In genomic region chr10:75234017-75234682, GRCh38 we compare ENCODE assay signal across 8 cellular contexts. TPM values are rescaled to one million over a fixed set of nuclear protein-coding genes. Genes with fewer than 3 reads are reported as not detected.
DNase-seq lines count a peak whose midpoint lies in the region; ATAC-seq and TF ChIP-seq lines count a peak whose summit lies in the region.

No MANE protein-coding gene starts in this region.

- H3K4me2 ChIP-seq in neural progenitor cell = peak overlapping the region; percentile 93

- H3K36me3 ChIP-seq in neural progenitor cell = peaks cover 6% of the 10 kb centered on the region
- H3K36me3 ChIP-seq in stomach = peaks cover 21 to 44% (median 34%) of the 10 kb centered on the region in 4 donors

- H3K27me3 ChIP-seq in neural progenitor cell (peaks cover 7% of the 10 kb centered on the region), stomach (no peaks in the 10 kb centered on the region)

- peaks cover 9% of the 10 kb centered on the region for H3K4me1 Mint-ChIP-seq in neural progenitor cell

- TF ChIP-seq POLR2A in Raji (IDR thresholded peaks at IDR 0.05; ENCODE audit: insufficient read depth, low read depth, low read length) (peak; percentile 65), stomach (IDR thresholded peaks at IDR 0.05) (no peak)

- intact Hi-C loops in stomach (cut with DNase I; ENCODE audit: low total_unique reads) = loop anchor here (10.0 kb wide), 1 partner anchor 129 kb away; a partner anchor contains a TSS

- H3K9me3 ChIP-seq in neural progenitor cell (ENCODE audit: low read depth) (no peaks in the 10 kb centered on the region), stomach (no peaks in the 10 kb centered on the region)

- peak; percentile 43 for ATAC-seq in GM21619 (IDR thresholded peaks at IDR 0.05; ENCODE audit: unreplicated experiment)

- DNase-seq in DMS 273 (lab: John Stamatoyannopoulos, UW; ENCODE audit: unreplicated experiment) (peak; percentile 89), KBM-7 (peak; percentile 86), activated gamma-delta T cell treated with Interleukin-2 at 50 U/mL for 16 hours (peak; percentile 98), fibroblast of villous mesenchyme (ENCODE audit: low read depth) (peak; percentile 85), neural progenitor cell (ENCODE audit: low spot score) (peak; percentile 96), stomach (peak; percentile 99)

- H3K27ac Mint-ChIP-seq in neural progenitor cell = no peak overlapping the region

- WGBS in stomach, 5 donors = 1 to 11% (median 4%) methylated on average over 24 to 48 of the region's 48 CpGs

- peak overlapping the region; percentile 81 for H3K4me3 Mint-ChIP-seq in neural progenitor cell

- no peaks in the 10 kb centered on the region for H3K9me3 Mint-ChIP-seq in neural progenitor cell

- no peak overlapping the region for H3K9ac ChIP-seq in neural progenitor cell

- in situ Hi-C loops in KBM-7 (cut with MboI; ENCODE audit: low pct_unique_long_range_greater_than_20kb, low sequenced_read_pairs) = no loop called here

- H4K20me1 ChIP-seq in neural progenitor cell (ENCODE audit: low read depth) = peaks cover 17% of the 10 kb centered on the region

- H3K27ac ChIP-seq in neural progenitor cell = no peak overlapping the region
- peak overlapping the region; percentile 86 to 97 (median 90) for H3K27ac ChIP-seq in stomach

- H3F3A ChIP-seq in neural progenitor cell (ENCODE audit: low read depth) = peaks cover 55% of the 10 kb centered on the region

- no peaks in the 10 kb centered on the region for H3K79me2 ChIP-seq in neural progenitor cell (ENCODE audit: low read depth)

- no peak for TF ChIP-seq EP300 in stomach (IDR thresholded peaks at IDR 0.05)

- peaks cover 3% of the 10 kb centered on the region for H3K27me3 Mint-ChIP-seq in neural progenitor cell (ENCODE audit: insufficient read depth, low read depth)

- H3K36me3 Mint-ChIP-seq in neural progenitor cell = peaks cover 14% of the 10 kb centered on the region

- peak overlapping the region; percentile 52 for H2AFZ ChIP-seq in neural progenitor cell (replicated peaks)

- TF ChIP-seq CTCF in fibroblast of villous mesenchyme (IDR thresholded peaks at IDR 0.05; ENCODE audit: insufficient read depth, low read depth, low read length) (no peak), neural progenitor cell (IDR thresholded peaks at IDR 0.05) (no peak), stomach (IDR thresholded peaks at IDR 0.05) (no peak)

- H3K4me1 ChIP-seq in neural progenitor cell = no peaks in the 10 kb centered on the region
- peaks cover 18 to 44% (median 33%) of the 10 kb centered on the region in 4 donors for H3K4me1 ChIP-seq in stomach

- H3K4me3 ChIP-seq in fibroblast of villous mesenchyme (ENCODE audit: low read depth, low read length) (peak overlapping the region; percentile 70), neural progenitor cell (peak overlapping the region; percentile 52), stomach (peak overlapping the region; percentile 76 to 83 (median 78))

RNA-seq across cellular contexts. Expression of gene COMTD1, which starts 1.6 kb away (rescaled TPM):
- total RNA-seq in fibroblast of villous mesenchyme (3.9 and 10.3 TPM in 2 replicates), neural progenitor cell (ENCODE audit: low replicate concordance) (2.1 and 5.3 TPM in 2 replicates), stomach (100 to 1,000 TPM in 2 of 5 donors, 10 to 100 TPM in 3; 15.4 to 446 (median 71.4) TPM)
- polyA plus RNA-seq in stomach = 100 to 1,000 TPM; 119 to 173 (median 137) TPM

RNA-seq across cellular contexts. Expression of gene VDAC2, which starts 23.6 kb away (rescaled TPM):
- total RNA-seq in fibroblast of villous mesenchyme (133 and 182 TPM in 2 replicates), neural progenitor cell (ENCODE audit: low replicate concordance) (163 and 341 TPM in 2 replicates), stomach (100 to 1,000 TPM in 3 of 5 donors, 10 to 100 TPM in 2; 44.3 to 149 (median 128) TPM)
- 100 to 1,000 TPM; 140 to 202 (median 168) TPM for polyA plus RNA-seq in stomach
